Comparison of ENCODE assay signal across 28 cellular contexts in genomic region chr2:22209545-22209944, GRCh38.
"Had no signal": no experiment of that assay in that cellular context is flagged by ENCODE, and none has a peak within 500 bp of the region (broad histone marks: within the 10 kb centered on the region; RNA-seq: fewer than 3 reads in every experiment).

No MANE protein-coding gene starts in this region.

- H3K4me3 ChIP-seq: esophagus muscularis mucosa, gastroesophageal sphincter, heart left ventricle, hepatocyte, left lung, neural progenitor cell, prostate gland, right atrium auricular region, smooth muscle cell, suprapubic skin, transverse colon, upper lobe of right lung, vagina had no signal

- H3K9me3 ChIP-seq: esophagus muscularis mucosa, gastroesophageal sphincter, prostate gland, right atrium auricular region, suprapubic skin, transverse colon, upper lobe of right lung, vagina had no signal

- H3K27me3 Mint-ChIP-seq: naive thymus-derived CD4-positive, alpha-beta T cell; stimulated activated naive CD8-positive, alpha-beta T cell treated with anti-CD3 and anti-CD28 coated beads, Interleukin-15, amount 100 ng/mL, for 72 hours had no signal

- H3K4me1 ChIP-seq: esophagus muscularis mucosa, foreskin keratinocyte, gastroesophageal sphincter, heart left ventricle, left lung, neural progenitor cell, prostate gland, right atrium auricular region, suprapubic skin, transverse colon, upper lobe of right lung, vagina had no signal

- DNase-seq: effector CD8-positive, alpha-beta T cell; foreskin keratinocyte; heart left ventricle; left cardiac atrium; mammary epithelial cell; mesendoderm; midbrain; naive thymus-derived CD4-positive, alpha-beta T cell; stimulated activated CD4-positive, alpha-beta T cell treated with anti-CD3 and anti-CD28 coated beads, Interleukin-12 subunit alpha, Interleukin-12 subunit beta, amount 100 ng/mL, for 4 hours; stimulated activated CD4-positive, alpha-beta T cell treated with anti-CD3 and anti-CD28 coated beads, Interleukin-1b, Interleukin-23, amount 100 ng/mL, for 48 hours; stimulated activated CD4-positive, alpha-beta T cell treated with anti-CD3 and anti-CD28 coated beads, Interleukin-4, amount 100 ng/mL, for 1 hour; stimulated activated CD8-positive, alpha-beta memory T cell treated with anti-CD3 and anti-CD28 coated beads, Interleukin-4, amount 100 ng/mL, for 48 hours; stimulated activated naive CD4-positive, alpha-beta T cell; stimulated activated naive CD8-positive, alpha-beta T cell treated with anti-CD3 and anti-CD28 coated beads, Interleukin-15, amount 100 ng/mL, for 72 hours; transverse colon; upper lobe of right lung had no signal

- ATAC-seq: foreskin keratinocyte; gastroesophageal sphincter; heart left ventricle; left cardiac atrium; left lung; naive thymus-derived CD4-positive, alpha-beta T cell; sciatic nerve; stimulated activated naive CD8-positive, alpha-beta T cell treated with anti-CD3 and anti-CD28 coated beads, Interleukin-15, amount 100 ng/mL, for 72 hours; upper lobe of right lung had no signal

- H3K27ac Mint-ChIP-seq: naive thymus-derived CD4-positive, alpha-beta T cell; nephron; neural progenitor cell; stimulated activated naive CD8-positive, alpha-beta T cell treated with anti-CD3 and anti-CD28 coated beads, Interleukin-15, amount 100 ng/mL, for 72 hours had no signal

- H3K4me1 Mint-ChIP-seq: naive thymus-derived CD4-positive, alpha-beta T cell; nephron; neural progenitor cell; stimulated activated naive CD8-positive, alpha-beta T cell treated with anti-CD3 and anti-CD28 coated beads, Interleukin-15, amount 100 ng/mL, for 72 hours had no signal

- H3K27me3 ChIP-seq: esophagus muscularis mucosa, foreskin keratinocyte, gastroesophageal sphincter, heart left ventricle, hepatocyte, left lung, neural progenitor cell, right atrium auricular region, suprapubic skin, transverse colon, upper lobe of right lung, vagina had no signal

- H3K36me3 ChIP-seq: esophagus muscularis mucosa, gastroesophageal sphincter, heart left ventricle, left lung, neural progenitor cell, prostate gland, right atrium auricular region, suprapubic skin, transverse colon, upper lobe of right lung, vagina had no signal

- H3K27ac ChIP-seq: esophagus muscularis mucosa, foreskin keratinocyte, gastroesophageal sphincter, heart left ventricle, hepatocyte, left lung, neural progenitor cell, prostate gland, right atrium auricular region, suprapubic skin, transverse colon, upper lobe of right lung, vagina had no signal

- H3K9me3 Mint-ChIP-seq: neural progenitor cell had no signal

- H3K36me3 Mint-ChIP-seq: neural progenitor cell had no signal

- H3K4me3 Mint-ChIP-seq: naive thymus-derived CD4-positive, alpha-beta T cell; nephron; neural progenitor cell; stimulated activated naive CD8-positive, alpha-beta T cell treated with anti-CD3 and anti-CD28 coated beads, Interleukin-15, amount 100 ng/mL, for 72 hours had no signal
